ENCODE assay signal across 19 cellular contexts in genomic region chr4:13464973-13465372, GRCh38. TPM values are rescaled to one million over a fixed set of nuclear protein-coding genes. Genes with fewer than 3 reads are reported as not detected.
DNase-seq lines count a peak whose midpoint lies in the region; ATAC-seq lines count a peak whose summit lies in the region.
"Had no signal": no experiment of that assay in that cellular context is flagged by ENCODE, and none has a peak within 500 bp of the region (broad histone marks: within the 10 kb centered on the region; RNA-seq: fewer than 3 reads in every experiment).

No MANE protein-coding gene starts in this region.

- peaks cover 34% of the 10 kb centered on the region for H3K36me3 Mint-ChIP-seq in activated T-cell treated with anti-CD3 and anti-CD28 coated beads, Interleukin-2, amount 50 U/mL, for 4 hours (ENCODE audit: insufficient read depth)
- peaks cover 5% of the 10 kb centered on the region for H3K36me3 Mint-ChIP-seq in T-helper 17 cell (ENCODE audit: low read depth)
- H3K36me3 Mint-ChIP-seq in activated T-helper 17 cell treated with anti-CD3 and anti-CD28 coated beads, Interleukin-2, amount 50 U/mL, for 72 hours (ENCODE audit: low read depth): peaks cover 38% of the 10 kb centered on the region
- peaks cover 27 to 41% of the 10 kb centered on the region in 2 donors for H3K36me3 Mint-ChIP-seq in stimulated activated naive B cell treated with anti-CD40 and anti-IgM and Interleukin-4, amounts not matched to agents 10 μg/mL and 1 μg/mL and 100 μg/mL, for 72 hours

- peak overlapping the region; percentile 10 for H3K27ac Mint-ChIP-seq in T-helper 17 cell
- H3K27ac Mint-ChIP-seq in activated T-helper 17 cell treated with anti-CD3 and anti-CD28 coated beads, Interleukin-2, amount 50 U/mL, for 72 hours: peak overlapping the region; percentile 20
- peak overlapping the region; percentile 59 for H3K27ac Mint-ChIP-seq in stimulated activated naive B cell treated with anti-CD40 and anti-IgM and Interleukin-4, amounts not matched to agents 10 μg/mL and 1 μg/mL and 100 μg/mL, for 72 hours
- H3K27ac Mint-ChIP-seq: CD4-positive, CD25-positive, alpha-beta regulatory T cell; CD8-positive, alpha-beta memory T cell had no signal

- no peaks in the 10 kb centered on the region for H3K9me3 ChIP-seq in T-helper 17 cell (ENCODE audit: control insufficient read depth, low read length, poor library complexity, severe bottlenecking)
- H3K9me3 ChIP-seq: BE2C had no signal

- no peaks in the 10 kb centered on the region for H3K27me3 Mint-ChIP-seq in activated T-cell treated with anti-CD3 and anti-CD28 coated beads, Interleukin-2, amount 50 U/mL, for 4 hours (ENCODE audit: low read depth)
- no peaks in the 10 kb centered on the region for H3K27me3 Mint-ChIP-seq in T-helper 17 cell
- no peaks in the 10 kb centered on the region for H3K27me3 Mint-ChIP-seq in activated T-helper 17 cell treated with anti-CD3 and anti-CD28 coated beads, Interleukin-2, amount 50 U/mL, for 72 hours
- H3K27me3 Mint-ChIP-seq in stimulated activated naive B cell treated with anti-CD40 and anti-IgM and Interleukin-4, amounts not matched to agents 10 μg/mL and 1 μg/mL and 100 μg/mL, for 72 hours: no peaks in the 10 kb centered on the region
- H3K27me3 Mint-ChIP-seq: CD4-positive, CD25-positive, alpha-beta regulatory T cell; CD8-positive, alpha-beta memory T cell; IgD-negative memory B cell had no signal

- H3K9me3 Mint-ChIP-seq in activated T-cell treated with anti-CD3 and anti-CD28 coated beads, Interleukin-2, amount 50 U/mL, for 4 hours: peaks cover 6% of the 10 kb centered on the region
- no peaks in the 10 kb centered on the region for H3K9me3 Mint-ChIP-seq in activated T-helper 17 cell treated with anti-CD3 and anti-CD28 coated beads, Interleukin-2, amount 50 U/mL, for 72 hours
- H3K9me3 Mint-ChIP-seq in stimulated activated naive B cell treated with anti-CD40 and anti-IgM and Interleukin-4, amounts not matched to agents 10 μg/mL and 1 μg/mL and 100 μg/mL, for 72 hours: peaks cover 4 to 5% of the 10 kb centered on the region in 2 donors
- H3K9me3 Mint-ChIP-seq: CD4-positive, CD25-positive, alpha-beta regulatory T cell had no signal

- peaks cover 30% of the 10 kb centered on the region for H3K4me1 Mint-ChIP-seq in activated T-cell treated with anti-CD3 and anti-CD28 coated beads, Interleukin-2, amount 50 U/mL, for 4 hours (ENCODE audit: low read depth)
- H3K4me1 Mint-ChIP-seq in T-helper 17 cell: peaks cover 18% of the 10 kb centered on the region
- H3K4me1 Mint-ChIP-seq in activated T-helper 17 cell treated with anti-CD3 and anti-CD28 coated beads, Interleukin-2, amount 50 U/mL, for 72 hours: peaks cover 18% of the 10 kb centered on the region
- H3K4me1 Mint-ChIP-seq in stimulated activated naive B cell treated with anti-CD40 and anti-IgM and Interleukin-4, amounts not matched to agents 10 μg/mL and 1 μg/mL and 100 μg/mL, for 72 hours: peaks cover 10 to 31% of the 10 kb centered on the region in 2 donors

- no peak overlapping the region for H3K4me3 Mint-ChIP-seq in activated T-cell treated with anti-CD3 and anti-CD28 coated beads, Interleukin-2, amount 50 U/mL, for 4 hours
- no peak overlapping the region for H3K4me3 Mint-ChIP-seq in T-helper 17 cell
- H3K4me3 Mint-ChIP-seq in activated T-helper 17 cell treated with anti-CD3 and anti-CD28 coated beads, Interleukin-2, amount 50 U/mL, for 72 hours: no peak overlapping the region
- no peak overlapping the region for H3K4me3 Mint-ChIP-seq in stimulated activated naive B cell treated with anti-CD40 and anti-IgM and Interleukin-4, amounts not matched to agents 10 μg/mL and 1 μg/mL and 100 μg/mL, for 72 hours
- H3K4me3 Mint-ChIP-seq: CD4-positive, CD25-positive, alpha-beta regulatory T cell; IgD-negative memory B cell had no signal

- ATAC-seq in activated T-cell treated with anti-CD3 and anti-CD28 coated beads, Interleukin-2, amount 50 U/mL, for 4 hours: peak; percentile 18 to 21
- ATAC-seq in T-helper 17 cell: no peak
- ATAC-seq in activated T-helper 17 cell treated with anti-CD3 and anti-CD28 coated beads, Interleukin-2, amount 50 U/mL, for 72 hours (replicated peaks): no peak
- peak; percentile 58 to 62 for ATAC-seq in stimulated activated naive B cell treated with anti-CD40 and anti-IgM and Interleukin-4, amounts not matched to agents 10 μg/mL and 1 μg/mL and 100 μg/mL, for 72 hours (replicated peaks)

- DNase-seq in activated T-cell treated with anti-CD3 and anti-CD28 coated beads, Interleukin-2, amount 50 U/mL, for 4 hours: no peak
- no peak for DNase-seq in activated T-cell treated with anti-CD3 and anti-CD28 coated beads for 4 hours
- DNase-seq in T-helper 17 cell: no peak
- no peak for DNase-seq in stimulated activated naive B cell treated with anti-CD40 and anti-IgM and Interleukin-4, amounts not matched to agents 10 μg/mL and 1 μg/mL and 100 μg/mL, for 72 hours
- no peak for DNase-seq in HUDEP-2 (lab: John Stamatoyannopoulos, UW; ENCODE audit: unreplicated experiment in 76 of 76)
- no peak for DNase-seq in GM03348 (ENCODE audit: low spot score)
- DNase-seq: ACHN; BE2C; C1 segment of cervical spinal cord; CD4-positive, CD25-positive, alpha-beta regulatory T cell; CD8-positive, alpha-beta memory T cell; COR-L47; DMS 273 treated with DMSO at 0.1 percent for 48 hours; DMS53; DND-41; EL; GM23248 had no signal

RNA-seq across cellular contexts. Expression of gene RAB28, which starts 19.2 kb away (rescaled TPM):
- 10 to 100 TPM; 14.2 to 14.9 (median 14.2) TPM for total RNA-seq in activated T-cell treated with anti-CD3 and anti-CD28 coated beads, Interleukin-2, amount 50 U/mL, for 4 hours
- 1 to 10 TPM; 8.4 to 8.9 TPM for total RNA-seq in T-helper 17 cell
- total RNA-seq in activated T-helper 17 cell treated with anti-CD3 and anti-CD28 coated beads, Interleukin-2, amount 50 U/mL, for 72 hours: 10 to 100 TPM in 1 of 2 donors, 1 to 10 TPM in 1; 10.0 to 14.5 TPM

Comparison
In these comparisons a context has a peak if more than half of its experiments do, and no peak if none do; other contexts are left out.
1. ATAC-seq: peak in activated T-cell treated with anti-CD3 and anti-CD28 coated beads, Interleukin-2, amount 50 U/mL, for 4 hours (2 of 2) and stimulated activated naive B cell treated with anti-CD40 and anti-IgM and Interleukin-4, amounts not matched to agents 10 μg/mL and 1 μg/mL and 100 μg/mL, for 72 hours (2 of 2); none in T-helper 17 cell (single experiment) and activated T-helper 17 cell treated with anti-CD3 and anti-CD28 coated beads, Interleukin-2, amount 50 U/mL, for 72 hours (single experiment).
2. Peak in every context shown above with its lines, with median percentiles within 50 percentile points of each other: H3K27ac Mint-ChIP-seq.